ENCODE assay signal across 9 cellular contexts in genomic region chr20:32050851-32051556, GRCh38. TPM values are rescaled to one million over a fixed set of nuclear protein-coding genes. Genes with fewer than 3 reads are reported as not detected.
DNase-seq lines count a peak whose midpoint lies in the region; ATAC-seq, FAIRE-seq and TF ChIP-seq lines count a peak whose summit lies in the region.
"Had no signal": no experiment of that assay in that cellular context is flagged by ENCODE, and none has a peak within 500 bp of the region (broad histone marks: within the 10 kb centered on the region; RNA-seq: fewer than 3 reads in every experiment).

No MANE protein-coding gene starts in this region.

- intact Hi-C loops in left cardiac atrium (cut with DNase I) = no loop called here

- H3K27ac Mint-ChIP-seq in osteocyte (ENCODE audit: unreplicated experiment) = no peak overlapping the region

- H3K4me1 Mint-ChIP-seq in osteocyte (ENCODE audit: unreplicated experiment) = peaks cover 10% of the 10 kb centered on the region

- H3K4me3 Mint-ChIP-seq in osteocyte (ENCODE audit: unreplicated experiment) = peak overlapping the region; percentile 45

- ATAC-seq in left cardiac atrium (peak; percentile 67 to 78), HG02588 (IDR thresholded peaks at IDR 0.05; ENCODE audit: unreplicated experiment) (no peak), GM18858 (IDR thresholded peaks at IDR 0.05; ENCODE audit: unreplicated experiment) (no peak)

- no peak for TF ChIP-seq CTCF in osteocyte (IDR thresholded peaks at IDR 0.05)

- no peak for TF ChIP-seq POLR2A in GM12891 (IDR thresholded peaks at IDR 0.05; ENCODE audit: low read depth, low read length)

- peak; percentile 35 for FAIRE-seq in GM12891 (lab: Jason Lieb, UNC)
- FAIRE-seq: TTC549 had no signal

- no peak for DNase-seq in GM12891 (ENCODE audit: insufficient read length, low spot score)
- peak; percentile 73 for DNase-seq in SKM-1 (lab: John Stamatoyannopoulos, UW; ENCODE audit: unreplicated experiment)
- peak; percentile 55 for DNase-seq in left cardiac atrium
- no peak for DNase-seq in osteocyte (ENCODE audit: extremely low spot score, unreplicated experiment)
- DNase-seq in NCI-H1092 (lab: John Stamatoyannopoulos, UW) = no peak
- no peak for DNase-seq in HK-2 (ENCODE audit: unreplicated experiment)

- H3K27me3 Mint-ChIP-seq in osteocyte (ENCODE audit: unreplicated experiment) = peaks cover 74% of the 10 kb centered on the region

- H3K36me3 Mint-ChIP-seq in osteocyte (ENCODE audit: unreplicated experiment) = peaks cover 5% of the 10 kb centered on the region

- no peaks in the 10 kb centered on the region for H3K9me3 Mint-ChIP-seq in osteocyte (ENCODE audit: unreplicated experiment)

TF ChIP-seq in GM12891, 5 proteins besides CTCF, POLR2A, EP300 and RAD21:
- TF ChIP-seq SPI1 (IDR thresholded peaks at IDR 0.05; ENCODE audit: low read depth, low read length) (peak; percentile 32; the same call in 1 of the 2 replicates), PAX5 (IDR thresholded peaks at IDR 0.05; ENCODE audit: insufficient read depth, low read length, severe bottlenecking) (no peak)

RNA-seq across cellular contexts. Expression of gene HCK, which starts 1.0 kb away (rescaled TPM):
- polyA plus RNA-seq in GM12891 (2012; ENCODE audit: low read depth, missing spikeins) = 42.0 TPM
- total RNA-seq in left cardiac atrium (10 to 100 TPM; 11.1 to 14.1 TPM), osteocyte (not detected in 2 replicates)

RNA-seq across cellular contexts. Expression of gene CCM2L, which starts 40.8 kb away (rescaled TPM):
- polyA plus RNA-seq in GM12891 (2012; ENCODE audit: low read depth, missing spikeins) = not detected
- total RNA-seq in left cardiac atrium = 1 to 10 TPM; 7.2 to 7.8 TPM
- not detected in 2 replicates for total RNA-seq in osteocyte

RNA-seq across cellular contexts. Expression of gene TM9SF4, which starts 58.5 kb away (rescaled TPM):
- polyA plus RNA-seq in GM12891 (2012; ENCODE audit: low read depth, missing spikeins) = 19.1 TPM
- total RNA-seq in left cardiac atrium (10 to 100 TPM; 31.2 to 37.8 TPM), osteocyte (64.4 and 67.3 TPM in 2 replicates)

Comparison
In these comparisons a context has a peak if more than half of its experiments do, and no peak if none do; other contexts are left out.
1. DNase-seq: peak in SKM-1 (single experiment) and left cardiac atrium (single experiment); none in GM12891 (single experiment), osteocyte (single experiment), NCI-H1092 (single experiment) and HK-2 (single experiment).
2. ATAC-seq: peak in left cardiac atrium (2 of 2); none in HG02588 (single experiment) and GM18858 (single experiment).
3. RNA of gene HCK, which starts 1.0 kb away (total RNA-seq): 11.1 to 14.1 TPM in left cardiac atrium; not detected in osteocyte; every median in the first group is over 10 times any median in the second.